1 cellular context compared by ENCODE assay signal in genomic region chr3:46386206-46386605, GRCh38.
TF ChIP-seq lines count a peak whose summit lies in the region.

No MANE protein-coding gene starts in this region.

TF ChIP-seq in K562, 482 proteins besides CTCF, POLR2A, EP300 and RAD21 (continues in another document):
- peak; percentile 94 for TF ChIP-seq GATA2 (CRISPR knock-in tag; IDR thresholded peaks at IDR 0.05)
- no peak for TF ChIP-seq GABPB1 (CRISPR knock-in tag; IDR thresholded peaks at IDR 0.05)
- TF ChIP-seq CREM (IDR thresholded peaks at IDR 0.05; ENCODE audit: low read depth): peak; percentile 57
- TF ChIP-seq SRSF7 (optimal IDR thresholded peaks at IDR 0.05; ENCODE audit: low read depth, low read length): no peak
- TF ChIP-seq NONO (IDR thresholded peaks at IDR 0.05; ENCODE audit: low read depth in 2 of 2, low read length in 1 of 2): no peak
- TF ChIP-seq IRF9 (tag; IDR thresholded peaks at IDR 0.05): no peak
- TF ChIP-seq ZNF395 (CRISPR knock-in tag; IDR thresholded peaks at IDR 0.05): peak; percentile 73; the same call in 1 of the 2 replicates
- 0 out of 2 replicates have a peak, but pooled peaks have one; percentile 32 for TF ChIP-seq DPF2 (IDR thresholded peaks at IDR 0.05)
- no peak for TF ChIP-seq RBM22 (IDR thresholded peaks at IDR 0.05; ENCODE audit: low read depth, low read length, poor library complexity, severe bottlenecking)
- TF ChIP-seq SMARCC2 (IDR thresholded peaks at IDR 0.05; ENCODE audit: low read depth): peak; percentile 41; the same call in 1 of the 2 replicates
- no peak for TF ChIP-seq HES1 (IDR thresholded peaks at IDR 0.05; ENCODE audit: low read depth)
- no peak for TF ChIP-seq ASH1L (IDR thresholded peaks at IDR 0.05; ENCODE audit: borderline replicate concordance, low read depth, partially characterized antibody)
- TF ChIP-seq, protein P1, sequence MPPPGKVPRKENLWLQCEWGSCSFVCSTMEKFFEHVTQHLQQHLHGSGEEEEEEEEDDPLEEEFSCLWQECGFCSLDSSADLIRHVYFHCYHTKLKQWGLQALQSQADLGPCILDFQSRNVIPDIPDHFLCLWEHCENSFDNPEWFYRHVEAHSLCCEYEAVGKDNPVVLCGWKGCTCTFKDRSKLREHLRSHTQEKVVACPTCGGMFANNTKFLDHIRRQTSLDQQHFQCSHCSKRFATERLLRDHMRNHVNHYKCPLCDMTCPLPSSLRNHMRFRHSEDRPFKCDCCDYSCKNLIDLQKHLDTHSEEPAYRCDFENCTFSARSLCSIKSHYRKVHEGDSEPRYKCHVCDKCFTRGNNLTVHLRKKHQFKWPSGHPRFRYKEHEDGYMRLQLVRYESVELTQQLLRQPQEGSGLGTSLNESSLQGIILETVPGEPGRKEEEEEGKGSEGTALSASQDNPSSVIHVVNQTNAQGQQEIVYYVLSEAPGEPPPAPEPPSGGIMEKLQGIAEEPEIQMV (tag; conservative IDR thresholded peaks at IDR 0.05; ENCODE audit: low read depth): no peak
- TF ChIP-seq, protein P2, sequence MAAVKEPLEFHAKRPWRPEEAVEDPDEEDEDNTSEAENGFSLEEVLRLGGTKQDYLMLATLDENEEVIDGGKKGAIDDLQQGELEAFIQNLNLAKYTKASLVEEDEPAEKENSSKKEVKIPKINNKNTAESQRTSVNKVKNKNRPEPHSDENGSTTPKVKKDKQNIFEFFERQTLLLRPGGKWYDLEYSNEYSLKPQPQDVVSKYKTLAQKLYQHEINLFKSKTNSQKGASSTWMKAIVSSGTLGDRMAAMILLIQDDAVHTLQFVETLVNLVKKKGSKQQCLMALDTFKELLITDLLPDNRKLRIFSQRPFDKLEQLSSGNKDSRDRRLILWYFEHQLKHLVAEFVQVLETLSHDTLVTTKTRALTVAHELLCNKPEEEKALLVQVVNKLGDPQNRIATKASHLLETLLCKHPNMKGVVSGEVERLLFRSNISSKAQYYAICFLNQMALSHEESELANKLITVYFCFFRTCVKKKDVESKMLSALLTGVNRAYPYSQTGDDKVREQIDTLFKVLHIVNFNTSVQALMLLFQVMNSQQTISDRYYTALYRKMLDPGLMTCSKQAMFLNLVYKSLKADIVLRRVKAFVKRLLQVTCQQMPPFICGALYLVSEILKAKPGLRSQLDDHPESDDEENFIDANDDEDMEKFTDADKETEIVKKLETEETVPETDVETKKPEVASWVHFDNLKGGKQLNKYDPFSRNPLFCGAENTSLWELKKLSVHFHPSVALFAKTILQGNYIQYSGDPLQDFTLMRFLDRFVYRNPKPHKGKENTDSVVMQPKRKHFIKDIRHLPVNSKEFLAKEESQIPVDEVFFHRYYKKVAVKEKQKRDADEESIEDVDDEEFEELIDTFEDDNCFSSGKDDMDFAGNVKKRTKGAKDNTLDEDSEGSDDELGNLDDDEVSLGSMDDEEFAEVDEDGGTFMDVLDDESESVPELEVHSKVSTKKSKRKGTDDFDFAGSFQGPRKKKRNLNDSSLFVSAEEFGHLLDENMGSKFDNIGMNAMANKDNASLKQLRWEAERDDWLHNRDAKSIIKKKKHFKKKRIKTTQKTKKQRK (IDR thresholded peaks at IDR 0.05; ENCODE audit: borderline replicate concordance, low read depth, low read length): no peak
- TF ChIP-seq RNF2 (IDR thresholded peaks at IDR 0.05): peak; percentile 55; the same call in 1 of the 2 replicates
- TF ChIP-seq XRCC4 (IDR thresholded peaks at IDR 0.05; ENCODE audit: extremely low read depth, insufficient read depth, insufficient read length): no peak
- no peak for TF ChIP-seq ZNF175 (CRISPR knock-in tag; IDR thresholded peaks at IDR 0.05; ENCODE audit: low read depth)
- no peak for TF ChIP-seq ADNP (tag; IDR thresholded peaks at IDR 0.05)
- no peak for TF ChIP-seq C11orf30 (IDR thresholded peaks at IDR 0.05; ENCODE audit: low read depth)
- TF ChIP-seq, protein P3, sequence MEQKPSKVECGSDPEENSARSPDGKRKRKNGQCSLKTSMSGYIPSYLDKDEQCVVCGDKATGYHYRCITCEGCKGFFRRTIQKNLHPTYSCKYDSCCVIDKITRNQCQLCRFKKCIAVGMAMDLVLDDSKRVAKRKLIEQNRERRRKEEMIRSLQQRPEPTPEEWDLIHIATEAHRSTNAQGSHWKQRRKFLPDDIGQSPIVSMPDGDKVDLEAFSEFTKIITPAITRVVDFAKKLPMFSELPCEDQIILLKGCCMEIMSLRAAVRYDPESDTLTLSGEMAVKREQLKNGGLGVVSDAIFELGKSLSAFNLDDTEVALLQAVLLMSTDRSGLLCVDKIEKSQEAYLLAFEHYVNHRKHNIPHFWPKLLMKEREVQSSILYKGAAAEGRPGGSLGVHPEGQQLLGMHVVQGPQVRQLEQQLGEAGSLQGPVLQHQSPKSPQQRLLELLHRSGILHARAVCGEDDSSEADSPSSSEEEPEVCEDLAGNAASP (IDR thresholded peaks at IDR 0.05): no peak
- peak; percentile 44; the same call in 1 of the 2 replicates for TF ChIP-seq L3MBTL2 (IDR thresholded peaks at IDR 0.05)
- TF ChIP-seq SRSF9 (IDR thresholded peaks at IDR 0.05; ENCODE audit: borderline replicate concordance, low read depth, low read length): no peak
- no peak for TF ChIP-seq ZNF707 (CRISPR knock-in tag; conservative IDR thresholded peaks at IDR 0.05)
- TF ChIP-seq CHCHD3 (CRISPR knock-in tag; IDR thresholded peaks at IDR 0.05): no peak
- TF ChIP-seq, protein P4, sequence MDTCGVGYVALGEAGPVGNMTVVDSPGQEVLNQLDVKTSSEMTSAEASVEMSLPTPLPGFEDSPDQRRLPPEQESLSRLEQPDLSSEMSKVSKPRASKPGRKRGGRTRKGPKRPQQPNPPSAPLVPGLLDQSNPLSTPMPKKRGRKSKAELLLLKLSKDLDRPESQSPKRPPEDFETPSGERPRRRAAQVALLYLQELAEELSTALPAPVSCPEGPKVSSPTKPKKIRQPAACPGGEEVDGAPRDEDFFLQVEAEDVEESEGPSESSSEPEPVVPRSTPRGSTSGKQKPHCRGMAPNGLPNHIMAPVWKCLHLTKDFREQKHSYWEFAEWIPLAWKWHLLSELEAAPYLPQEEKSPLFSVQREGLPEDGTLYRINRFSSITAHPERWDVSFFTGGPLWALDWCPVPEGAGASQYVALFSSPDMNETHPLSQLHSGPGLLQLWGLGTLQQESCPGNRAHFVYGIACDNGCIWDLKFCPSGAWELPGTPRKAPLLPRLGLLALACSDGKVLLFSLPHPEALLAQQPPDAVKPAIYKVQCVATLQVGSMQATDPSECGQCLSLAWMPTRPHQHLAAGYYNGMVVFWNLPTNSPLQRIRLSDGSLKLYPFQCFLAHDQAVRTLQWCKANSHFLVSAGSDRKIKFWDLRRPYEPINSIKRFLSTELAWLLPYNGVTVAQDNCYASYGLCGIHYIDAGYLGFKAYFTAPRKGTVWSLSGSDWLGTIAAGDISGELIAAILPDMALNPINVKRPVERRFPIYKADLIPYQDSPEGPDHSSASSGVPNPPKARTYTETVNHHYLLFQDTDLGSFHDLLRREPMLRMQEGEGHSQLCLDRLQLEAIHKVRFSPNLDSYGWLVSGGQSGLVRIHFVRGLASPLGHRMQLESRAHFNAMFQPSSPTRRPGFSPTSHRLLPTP (IDR thresholded peaks at IDR 0.05; ENCODE audit: borderline replicate concordance, extremely low read depth, insufficient read length): no peak
- no peak for TF ChIP-seq CEBPG (CRISPR knock-in tag; IDR thresholded peaks at IDR 0.05)
- TF ChIP-seq CEBPG (tag; conservative IDR thresholded peaks at IDR 0.05 in 1 of 2, IDR thresholded peaks at IDR 0.05 in 1 of 2): no peak
- no peak for TF ChIP-seq CC2D1A (IDR thresholded peaks at IDR 0.05)
- TF ChIP-seq, protein P5, sequence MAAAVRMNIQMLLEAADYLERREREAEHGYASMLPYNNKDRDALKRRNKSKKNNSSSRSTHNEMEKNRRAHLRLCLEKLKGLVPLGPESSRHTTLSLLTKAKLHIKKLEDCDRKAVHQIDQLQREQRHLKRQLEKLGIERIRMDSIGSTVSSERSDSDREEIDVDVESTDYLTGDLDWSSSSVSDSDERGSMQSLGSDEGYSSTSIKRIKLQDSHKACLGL (CRISPR knock-in tag; IDR thresholded peaks at IDR 0.05; ENCODE audit: borderline replicate concordance, poor library complexity, severe bottlenecking): no peak
- TF ChIP-seq TEAD1 (CRISPR knock-in tag; IDR thresholded peaks at IDR 0.05): peak in 1 of 2 experiments; percentile 78; a peak in 1 of 4 replicates
- TF ChIP-seq ZNF184 (CRISPR knock-in tag; IDR thresholded peaks at IDR 0.05): no peak
- no peak for TF ChIP-seq VEZF1 (CRISPR knock-in tag; IDR thresholded peaks at IDR 0.05)
- TF ChIP-seq PHF20 (IDR thresholded peaks at IDR 0.05; ENCODE audit: partially characterized antibody): no peak
- TF ChIP-seq MAFK (IDR thresholded peaks at IDR 0.05; ENCODE audit: low read length): no peak
- TF ChIP-seq PHF8 (IDR thresholded peaks at IDR 0.05; ENCODE audit: borderline replicate concordance, low read length): no peak
- no peak for TF ChIP-seq MYC (IDR thresholded peaks at IDR 0.05; ENCODE audit: low read depth, low read length)
- TF ChIP-seq MYC (CRISPR knock-in tag; IDR thresholded peaks at IDR 0.05; ENCODE audit: borderline replicate concordance, low read depth): no peak
- no peak for TF ChIP-seq TRIM28 (IDR thresholded peaks at IDR 0.05)
- TF ChIP-seq PYGO2 (tag; IDR thresholded peaks at IDR 0.05): no peak
- no peak for TF ChIP-seq MITF (IDR thresholded peaks at IDR 0.05)
- peak; percentile 62; the same call in 1 of the 2 replicates for TF ChIP-seq TEAD4 (IDR thresholded peaks at IDR 0.05; ENCODE audit: low read length)
- no peak for TF ChIP-seq TEAD4 (CRISPR knock-in tag; IDR thresholded peaks at IDR 0.05; ENCODE audit: borderline replicate concordance)
- no peak for TF ChIP-seq NR2C1 (IDR thresholded peaks at IDR 0.05)
- no peak for TF ChIP-seq NR2C1 (tag; IDR thresholded peaks at IDR 0.05)
- TF ChIP-seq PPARD (CRISPR knock-in tag; IDR thresholded peaks at IDR 0.05): no peak
- peak; percentile 95 for TF ChIP-seq MEIS2 (IDR thresholded peaks at IDR 0.05; ENCODE audit: partially characterized antibody)
- no peak for TF ChIP-seq STAG1 (CRISPR knock-in tag; IDR thresholded peaks at IDR 0.05; ENCODE audit: borderline replicate concordance)
- TF ChIP-seq ZNF12 (CRISPR knock-in tag; IDR thresholded peaks at IDR 0.05): no peak
- no peak for TF ChIP-seq ZFPM2 (CRISPR knock-in tag; IDR thresholded peaks at IDR 0.05)
- peak; percentile 76 for TF ChIP-seq CTBP1 (IDR thresholded peaks at IDR 0.05; ENCODE audit: borderline replicate concordance)
- no peak for TF ChIP-seq ZNF253 (CRISPR knock-in tag; conservative IDR thresholded peaks at IDR 0.05)
